8 cellular contexts compared by ENCODE assay signal in genomic region chr4:83456184-83456501, GRCh38. TPM values are rescaled to one million over a fixed set of nuclear protein-coding genes. Genes with fewer than 3 reads are reported as not detected.
DNase-seq lines count a peak whose midpoint lies in the region; ATAC-seq lines count a peak whose summit lies in the region.

No MANE protein-coding gene starts in this region.

- H3K27ac ChIP-seq in HUES64 (ENCODE audit: low read depth, low read length): peak overlapping the region; percentile 82
- H3K27ac ChIP-seq in iPS-20b (ENCODE audit: low read length): no peak overlapping the region

- H3K4me1 ChIP-seq in HUES64 (ENCODE audit: insufficient read depth, low read length) (peaks cover 4% of the 10 kb centered on the region; the same call in 1 of the 2 replicates), iPS-20b (ENCODE audit: insufficient read depth, low read length) (0 out of 2 replicates have a peak, but pooled peaks cover 2% of the 10 kb centered on the region)

- peak overlapping the region; percentile 100 for H3K27ac Mint-ChIP-seq in activated naive CD8-positive, alpha-beta T cell treated with anti-CD3 and anti-CD28 coated beads, Interleukin-2, amount 10 ng/mL, durations not matched to agents 7 days and 5 days
- peak overlapping the region; percentile 99 to 100 for H3K27ac Mint-ChIP-seq in stimulated activated naive CD8-positive, alpha-beta T cell treated with anti-CD3 and anti-CD28 coated beads, Interleukin-15, amount 100 ng/mL, for 72 hours

- no peaks in the 10 kb centered on the region for H3K9me3 Mint-ChIP-seq in activated naive CD8-positive, alpha-beta T cell treated with anti-CD3 and anti-CD28 coated beads, Interleukin-2, amount 10 ng/mL, durations not matched to agents 7 days and 5 days
- H3K9me3 Mint-ChIP-seq in stimulated activated naive CD8-positive, alpha-beta T cell treated with anti-CD3 and anti-CD28 coated beads, Interleukin-15, amount 100 ng/mL, for 72 hours: no peaks in the 10 kb centered on the region

- no peak for DNase-seq in activated naive CD8-positive, alpha-beta T cell treated with anti-CD3 and anti-CD28 coated beads, Interleukin-2, amount 10 ng/mL, durations not matched to agents 7 days and 5 days
- no peak for DNase-seq in stimulated activated naive CD8-positive, alpha-beta T cell treated with anti-CD3 and anti-CD28 coated beads, Interleukin-15, amount 100 ng/mL, for 72 hours
- no peak for DNase-seq in NCI-H128 (lab: John Stamatoyannopoulos, UW; ENCODE audit: unreplicated experiment)
- no peak for DNase-seq in AG08395 (ENCODE audit: low spot score)

- H3K4me1 Mint-ChIP-seq in activated naive CD8-positive, alpha-beta T cell treated with anti-CD3 and anti-CD28 coated beads, Interleukin-2, amount 10 ng/mL, durations not matched to agents 7 days and 5 days: peaks cover 37% of the 10 kb centered on the region
- H3K4me1 Mint-ChIP-seq in stimulated activated naive CD8-positive, alpha-beta T cell treated with anti-CD3 and anti-CD28 coated beads, Interleukin-15, amount 100 ng/mL, for 72 hours: peaks cover 45% of the 10 kb centered on the region

- ATAC-seq in activated naive CD8-positive, alpha-beta T cell treated with anti-CD3 and anti-CD28 coated beads, Interleukin-2, amount 10 ng/mL, durations not matched to agents 7 days and 5 days (ENCODE audit: low read depth): no peak
- ATAC-seq in stimulated activated naive CD8-positive, alpha-beta T cell treated with anti-CD3 and anti-CD28 coated beads, Interleukin-15, amount 100 ng/mL, for 72 hours: no peak
- ATAC-seq in GM21717 (IDR thresholded peaks at IDR 0.05; ENCODE audit: unreplicated experiment): no peak
- no peak for ATAC-seq in HG02571 (IDR thresholded peaks at IDR 0.05; ENCODE audit: unreplicated experiment)

- no peaks in the 10 kb centered on the region for H3K27me3 Mint-ChIP-seq in activated naive CD8-positive, alpha-beta T cell treated with anti-CD3 and anti-CD28 coated beads, Interleukin-2, amount 10 ng/mL, durations not matched to agents 7 days and 5 days
- H3K27me3 Mint-ChIP-seq in stimulated activated naive CD8-positive, alpha-beta T cell treated with anti-CD3 and anti-CD28 coated beads, Interleukin-15, amount 100 ng/mL, for 72 hours: no peaks in the 10 kb centered on the region

- 0% methylated on average over 7 of the region's 7 CpGs for WGBS in HUES64

- peak overlapping the region; percentile 92 for H3K4me3 ChIP-seq in HUES64 (ENCODE audit: low read length)
- H3K4me3 ChIP-seq in iPS-20b (ENCODE audit: low read length): peak overlapping the region; percentile 95

- H3K9ac ChIP-seq in HUES64 (ENCODE audit: low read depth, low read length) (peak overlapping the region; percentile 94), iPS-20b (ENCODE audit: low read depth, low read length) (peak overlapping the region; percentile 95)

- POLR2A ChIA-PET in activated naive CD8-positive, alpha-beta T cell treated with anti-CD3 and anti-CD28 coated beads, Interleukin-2, amount 10 ng/mL, durations not matched to agents 7 days and 5 days (lab: Charles Lee): interaction anchor here (0.8 to 2.1 kb wide), 4 partner anchors 15 to 172 kb away, joined by 3 to 14 read pairs (median 8); partner anchors contain the start of genes ABRAXAS1 and COQ2

- H3K36me3 ChIP-seq in HUES64 (ENCODE audit: insufficient read depth, low read length): peaks cover 61% of the 10 kb centered on the region
- H3K36me3 ChIP-seq in iPS-20b (ENCODE audit: insufficient read depth, low read depth, low read length): peaks cover 55% of the 10 kb centered on the region

- H3K27me3 ChIP-seq in HUES64 (ENCODE audit: insufficient read depth, low read length) (no peaks in the 10 kb centered on the region), iPS-20b (ENCODE audit: insufficient read depth, low read length) (no peaks in the 10 kb centered on the region)

- H3K9me3 ChIP-seq in HUES64 (ENCODE audit: insufficient read depth, low read depth, low read length) (no peaks in the 10 kb centered on the region), iPS-20b (ENCODE audit: insufficient read depth, low read depth, low read length) (no peaks in the 10 kb centered on the region)

- H3K36me3 Mint-ChIP-seq in activated naive CD8-positive, alpha-beta T cell treated with anti-CD3 and anti-CD28 coated beads, Interleukin-2, amount 10 ng/mL, durations not matched to agents 7 days and 5 days: peaks cover 39% of the 10 kb centered on the region

- H3K4me3 Mint-ChIP-seq in activated naive CD8-positive, alpha-beta T cell treated with anti-CD3 and anti-CD28 coated beads, Interleukin-2, amount 10 ng/mL, durations not matched to agents 7 days and 5 days: peak overlapping the region; percentile 100
- H3K4me3 Mint-ChIP-seq in stimulated activated naive CD8-positive, alpha-beta T cell treated with anti-CD3 and anti-CD28 coated beads, Interleukin-15, amount 100 ng/mL, for 72 hours: peak overlapping the region; percentile 98 to 99

RNA-seq across cellular contexts. Expression of gene MRPS18C, which starts 0.3 kb away (rescaled TPM):
- 72.0 TPM for polyA plus RNA-seq in HUES64 (2013, experiment 1 of 2)
- polyA plus RNA-seq in HUES64 (2013, experiment 2 of 2): 71.6 TPM
- total RNA-seq in activated naive CD8-positive, alpha-beta T cell treated with anti-CD3 and anti-CD28 coated beads, Interleukin-2, amount 10 ng/mL, durations not matched to agents 7 days and 5 days: 10 to 100 TPM; 53.6 to 60.4 TPM

RNA-seq across cellular contexts. Expression of gene HELQ, which starts 0.5 kb away (rescaled TPM):
- 6.5 TPM for polyA plus RNA-seq in HUES64 (2013, experiment 1 of 2)
- polyA plus RNA-seq in HUES64 (2013, experiment 2 of 2): 7.2 TPM
- total RNA-seq in activated naive CD8-positive, alpha-beta T cell treated with anti-CD3 and anti-CD28 coated beads, Interleukin-2, amount 10 ng/mL, durations not matched to agents 7 days and 5 days: 10 to 100 TPM; 27.4 to 28.7 TPM

RNA-seq across cellular contexts. Expression of gene ABRAXAS1, which starts 28.8 kb away (rescaled TPM):
- polyA plus RNA-seq in HUES64 (2013, experiment 1 of 2): 21.6 TPM
- polyA plus RNA-seq in HUES64 (2013, experiment 2 of 2): 30.4 TPM
- 10 to 100 TPM; 20.1 to 21.7 TPM for total RNA-seq in activated naive CD8-positive, alpha-beta T cell treated with anti-CD3 and anti-CD28 coated beads, Interleukin-2, amount 10 ng/mL, durations not matched to agents 7 days and 5 days
